ENCODE assay signal across 8 cellular contexts in genomic region chr1:84253891-84254290, GRCh38. TPM values are rescaled to one million over a fixed set of nuclear protein-coding genes. Genes with fewer than 3 reads are reported as not detected.
DNase-seq lines count a peak whose midpoint lies in the region; ATAC-seq and TF ChIP-seq lines count a peak whose summit lies in the region.

No MANE protein-coding gene starts in this region.

- H3K36me3 ChIP-seq in adipocyte (ENCODE audit: control insufficient read depth, insufficient read depth, low read length, severe bottlenecking) (no peaks in the 10 kb centered on the region), heart right ventricle (no peaks in the 10 kb centered on the region)

- no peak overlapping the region for H3K4me3 ChIP-seq in adipocyte (ENCODE audit: low read length)
- no peak overlapping the region for H3K4me3 ChIP-seq in heart right ventricle
- no peak overlapping the region for H3K4me3 ChIP-seq in coronary artery

- no peak overlapping the region for H3K27ac ChIP-seq in heart right ventricle
- peak overlapping the region in 1 of 2 donors; percentile 62 for H3K27ac ChIP-seq in coronary artery

- no peak overlapping the region for H3K9ac ChIP-seq in adipocyte (ENCODE audit: low read length)

- peak; percentile 75 to 99 (median 92) for ATAC-seq in heart right ventricle
- ATAC-seq in GM21619 (IDR thresholded peaks at IDR 0.05; ENCODE audit: unreplicated experiment): no peak
- ATAC-seq in HG02870 (IDR thresholded peaks at IDR 0.05; ENCODE audit: unreplicated experiment): no peak

- H3K27me3 ChIP-seq in adipocyte (replicated peaks; ENCODE audit: control insufficient read depth, insufficient read depth, low read length): no peaks in the 10 kb centered on the region
- H3K27me3 ChIP-seq in heart right ventricle: no peaks in the 10 kb centered on the region

- H3K4me1 ChIP-seq in adipocyte (ENCODE audit: control insufficient read depth, insufficient read depth, low read length) (peaks cover 18% of the 10 kb centered on the region), heart right ventricle (peaks cover 0 to 27% (median 7%) of the 10 kb centered on the region in 9 donors)

- WGBS in heart right ventricle, 2 donors: 19 to 23% methylated on average over 4 of the region's 4 CpGs

- H3K9me3 ChIP-seq in adipocyte (ENCODE audit: control insufficient read depth, low read length): peaks cover 10% of the 10 kb centered on the region
- H3K9me3 ChIP-seq in heart right ventricle: peaks cover 0 to 19% (median 6%) of the 10 kb centered on the region in 11 donors

- intact Hi-C loops in heart right ventricle (cut with DNase I): no loop called here

- no peak for TF ChIP-seq CTCF in heart right ventricle (IDR thresholded peaks at IDR 0.05)
- no peak for TF ChIP-seq CTCF in coronary artery (IDR thresholded peaks at IDR 0.05)

- DNase-seq in HS-5 (ENCODE audit: low read depth): peak; percentile 37
- DNase-seq in adipocyte (ENCODE audit: low read depth): peak; percentile 68
- DNase-seq in heart right ventricle: peak; percentile 36 to 53
- DNase-seq in smooth muscle cell of the brain vasculature (ENCODE audit: low read depth, low spot score): peak; percentile 54
- no peak for DNase-seq in coronary artery (ENCODE audit: low spot score)
- no peak for DNase-seq in cortex of kidney (lab: John Stamatoyannopoulos, UW)

RNA-seq across cellular contexts. Expression of gene SAMD13, which starts 47.6 kb away (rescaled TPM):
- total RNA-seq in heart right ventricle: 1 to 10 TPM in 8 of 10 donors, under 1 TPM in 1, not detected in 1; 0.93 to 2.2 (median 1.4) TPM
- under 1 TPM; 0.37 to 0.41 TPM for polyA plus RNA-seq in heart right ventricle

Comparison
In these comparisons a context has a peak if more than half of its experiments do, and no peak if none do; other contexts are left out.
1. DNase-seq: peak in HS-5 (single experiment), adipocyte (single experiment), heart right ventricle (2 of 2) and smooth muscle cell of the brain vasculature (single experiment); none in coronary artery (single experiment) and cortex of kidney (single experiment).
2. ATAC-seq: peak in heart right ventricle (8 of 8); none in GM21619 (single experiment) and HG02870 (single experiment).